7 cellular contexts compared by ENCODE assay signal in the genomic region with DNA sequence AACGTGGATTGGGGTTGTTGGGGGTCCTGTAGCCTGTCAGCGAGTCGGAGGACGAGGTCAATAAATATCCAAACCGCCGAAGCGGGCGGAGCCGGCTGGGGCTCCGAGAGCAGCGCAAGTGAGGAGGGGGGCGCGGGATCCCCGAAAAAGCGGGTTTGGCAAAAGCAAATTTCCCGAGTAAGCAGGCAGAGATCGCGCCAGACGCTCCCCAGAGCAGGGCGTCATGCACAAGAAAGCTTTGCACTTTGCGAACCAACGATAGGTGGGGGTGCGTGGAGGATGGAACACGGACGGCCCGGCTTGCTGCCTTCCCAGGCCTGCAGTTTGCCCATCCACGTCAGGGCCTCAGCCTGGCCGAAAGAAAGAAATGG. TPM values are rescaled to one million over a fixed set of nuclear protein-coding genes. Genes with fewer than 3 reads are reported as not detected.
DNase-seq lines count a peak whose midpoint lies in the region; ATAC-seq and TF ChIP-seq lines count a peak whose summit lies in the region.

No MANE protein-coding gene starts in this region.

- no peaks in the 10 kb centered on the region for H3K9me2 ChIP-seq in MM.1S (replicated peaks; ENCODE audit: insufficient read depth, low read length)

- H3K9me3 Mint-ChIP-seq in glutamatergic neuron (ENCODE audit: unreplicated experiment): peaks cover 18% of the 10 kb centered on the region

- no peaks in the 10 kb centered on the region for H3K36me3 Mint-ChIP-seq in glutamatergic neuron (ENCODE audit: unreplicated experiment)

- no peaks in the 10 kb centered on the region for H4K20me1 ChIP-seq in MM.1S (ENCODE audit: insufficient read depth, low read length)

- intact Hi-C loops in posterior cingulate gyrus (cut with DNase I): loop anchor here (1.0 to 5.0 kb wide), 2 partner anchors 29 to 38 kb away; a partner anchor contains a TSS

- TF ChIP-seq CTCF in MM.1S (IDR thresholded peaks at IDR 0.05; ENCODE audit: low read length) (no peak), glutamatergic neuron (IDR thresholded peaks at IDR 0.05; ENCODE audit: partially characterized antibody, unreplicated experiment) (no peak)

- H3K9me3 ChIP-seq in MM.1S (replicated peaks; ENCODE audit: insufficient read depth, low read length): no peaks in the 10 kb centered on the region

- H3K27me3 Mint-ChIP-seq in glutamatergic neuron (ENCODE audit: unreplicated experiment): peaks cover 25% of the 10 kb centered on the region

- ATAC-seq in GM18502 (IDR thresholded peaks at IDR 0.05; ENCODE audit: poor library complexity, unreplicated experiment) (peak; percentile 7), GM19397 (IDR thresholded peaks at IDR 0.05; ENCODE audit: unreplicated experiment) (no peak)

- H3K4me1 Mint-ChIP-seq in glutamatergic neuron (ENCODE audit: low read depth, unreplicated experiment): peaks cover 4% of the 10 kb centered on the region

- peak overlapping the region; percentile 64; the same call in 1 of the 2 replicates for H3K9ac ChIP-seq in MM.1S (ENCODE audit: low read length)

- no peaks in the 10 kb centered on the region for H3K36me3 ChIP-seq in MM.1S (replicated peaks; ENCODE audit: insufficient read depth, low read length)

- peaks cover 13% of the 10 kb centered on the region; the same call in 1 of the 2 replicates for H3K27me3 ChIP-seq in MM.1S (replicated peaks; ENCODE audit: insufficient read depth, low read length)

- peaks cover 5% of the 10 kb centered on the region for H3K4me1 ChIP-seq in MM.1S (ENCODE audit: low read length)

- H3K79me2 ChIP-seq in MM.1S (ENCODE audit: low read length): no peaks in the 10 kb centered on the region

- H3F3A ChIP-seq in MM.1S (ENCODE audit: insufficient read depth, low read length): peaks cover 14% of the 10 kb centered on the region

- peak overlapping the region; percentile 96 for H3K4me2 ChIP-seq in MM.1S (ENCODE audit: low read depth, low read length)

- peak overlapping the region; percentile 67 for H3K4me3 ChIP-seq in MM.1S (ENCODE audit: low read length)

- H3K27ac Mint-ChIP-seq in glutamatergic neuron (ENCODE audit: unreplicated experiment): peak overlapping the region; percentile 96

- H2AFZ ChIP-seq in MM.1S (ENCODE audit: low read length): peak overlapping the region; percentile 83

- peak overlapping the region; percentile 90 for H3K4me3 Mint-ChIP-seq in glutamatergic neuron (ENCODE audit: unreplicated experiment)

- peak overlapping the region; percentile 76; the same call in 1 of the 2 replicates for H3K27ac ChIP-seq in MM.1S (ENCODE audit: low read length)

- DNase-seq in MM.1S (peak; percentile 44), glutamatergic neuron (peak; percentile 42), posterior cingulate gyrus (peak in 6 of 10 donors; percentile 31 to 92 (median 43)), HuH-7 (ENCODE audit: low spot score) (no peak)
- peak in 3 of 4 experiments; percentile 43 to 67 (median 63) for DNase-seq in activated naive CD4-positive, alpha-beta T cell (lab: John Stamatoyannopoulos, UW)

RNA-seq across cellular contexts. Expression of a gene that starts 0.8 kb away (rescaled TPM):
- total RNA-seq in glutamatergic neuron (ENCODE audit: unreplicated experiment): 2.0 TPM

RNA-seq across cellular contexts. Expression of a gene that starts 12.5 kb away (rescaled TPM):
- total RNA-seq in glutamatergic neuron (ENCODE audit: unreplicated experiment): 107 TPM

RNA-seq across cellular contexts. Expression of a gene that starts 22.8 kb away (rescaled TPM):
- 123 TPM for total RNA-seq in glutamatergic neuron (ENCODE audit: unreplicated experiment)

RNA-seq across cellular contexts. Expression of a gene that starts 36.6 kb away (rescaled TPM):
- total RNA-seq in glutamatergic neuron (ENCODE audit: unreplicated experiment): not detected

RNA-seq across cellular contexts. Expression of a gene that starts 39.1 kb away (rescaled TPM):
- 20.4 TPM for total RNA-seq in glutamatergic neuron (ENCODE audit: unreplicated experiment)
